In the genomic region with DNA sequence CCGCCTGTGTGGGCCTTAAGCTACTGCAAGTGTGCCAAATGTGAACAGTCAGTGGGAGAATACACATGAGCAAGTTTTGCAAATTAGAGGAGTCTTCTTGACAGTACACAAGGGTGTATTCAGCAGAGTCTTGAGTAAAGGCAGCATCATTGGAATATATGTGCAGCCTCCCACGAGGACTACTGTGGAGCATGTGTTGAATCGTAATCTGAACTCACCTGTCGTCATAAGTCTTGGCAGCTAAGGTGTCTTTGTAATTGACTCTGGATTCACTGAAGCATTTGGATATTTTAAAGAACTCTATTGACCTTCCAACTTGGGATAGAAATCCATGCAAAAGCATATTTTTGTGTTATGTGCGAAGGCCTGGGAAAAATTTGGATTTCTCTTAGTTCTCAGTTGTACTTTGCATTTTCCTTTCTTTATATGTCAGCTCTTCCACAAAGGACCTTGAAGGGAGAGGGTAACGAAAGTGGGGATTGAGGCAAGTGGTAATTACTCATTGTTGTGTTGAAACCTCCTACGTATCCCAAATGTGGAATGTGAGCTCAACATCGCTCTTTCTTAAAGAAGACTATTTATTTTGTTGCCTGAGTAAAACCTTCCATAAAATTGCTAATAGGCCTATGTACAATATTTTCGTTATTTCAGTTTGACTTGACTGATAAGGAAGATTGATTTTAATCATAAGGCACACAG, we compare ENCODE assay signal across 22 cellular contexts.
A peak's percentile ranks its signal among the peaks of the same experiment; 100 is the strongest.
DNase-seq lines count a peak whose midpoint lies in the region; ATAC-seq and TF ChIP-seq lines count a peak whose summit lies in the region.
"Had no signal": no experiment of that assay in that cellular context is flagged by ENCODE, and none has a peak within 500 bp of the region (broad histone marks: within the 10 kb centered on the region; RNA-seq: fewer than 3 reads in every experiment).

No MANE protein-coding gene starts in this region.

- no TSS peak for BruUV-seq in MCF 10A (replicated peaks; lab: Mats Ljungman, UMichigan)
- BruUV-seq in mammary epithelial cell (replicated peaks; lab: Mats Ljungman, UMichigan), result no TSS peak

- H3K4me2 ChIP-seq in mammary epithelial cell (ENCODE audit: insufficient read depth, low read depth, low read length), result no peak overlapping the region
- H3K4me2 ChIP-seq: KMS-11 had no signal

- peaks cover 38% of the 10 kb centered on the region for H3K4me1 Mint-ChIP-seq in MCF 10A (ENCODE audit: insufficient read depth, unreplicated experiment)

- DNase-seq in MCF 10A (ENCODE audit: unreplicated experiment) (peak; percentile 77), breast epithelium (ENCODE audit: low spot score in 2 of 2) (no peak), mammary epithelial cell (peak; percentile 14), iris pigment epithelial cell (ENCODE audit: low read depth) (peak; percentile 91), uterus (no peak), body of pancreas (no peak), MG63 (no peak), NCI-H526 (lab: John Stamatoyannopoulos, UW) (no peak)
- DNase-seq: activated CD4-positive, alpha-beta T cell treated with anti-CD3 and anti-CD28 coated beads, Interleukin-2, amount 50 U/mL, for 4 hours; activated CD4-positive, CD25-positive, alpha-beta regulatory T cell; activated CD8-positive, alpha-beta memory T cell treated with anti-CD3 and anti-CD28 coated beads, Interleukin-2, amount 50 U/mL, for 48 hours; BE2C; cerebellar nuclear complex; GOT3; SHP77; stimulated activated CD4-positive, alpha-beta T cell treated with anti-CD3 and anti-CD28 coated beads, Interleukin-1b, Interleukin-23, amount 100 ng/mL, for 48 hours; T-helper 9 cell; upper lobe of left lung had no signal

- no peaks in the 10 kb centered on the region for H3K27me3 Mint-ChIP-seq in MCF 10A (ENCODE audit: insufficient read depth, unreplicated experiment)

- H3K36me3 ChIP-seq in breast epithelium (no peaks in the 10 kb centered on the region), mammary epithelial cell (ENCODE audit: insufficient read depth, low read length) (no peaks in the 10 kb centered on the region), uterus (no peaks in the 10 kb centered on the region), body of pancreas (replicated peaks in 1 of 2; ENCODE audit: insufficient read depth in 1 of 2, low read depth in 2 of 2) (no peaks in the 10 kb centered on the region), MG63 (no peaks in the 10 kb centered on the region)
- H3K36me3 ChIP-seq: BE2C had no signal

- H3K27ac Mint-ChIP-seq in MCF 10A (ENCODE audit: low read depth, unreplicated experiment), result peak overlapping the region; percentile 75
- H3K27ac Mint-ChIP-seq: activated naive CD4-positive, alpha-beta T cell treated with anti-CD3 and anti-CD28 coated beads, Interleukin-2, amount 50 U/mL, for 72 hours; activated T-helper 2 cell treated with anti-CD3 and anti-CD28 coated beads, Interferon-gamma antibody, Interleukin-2, Interleukin-4, amounts not matched to agents 10 μg/mL and 5 μg/mL and 100 μg/mL, durations not matched to agents 14 hours and 24 hours and 36 hours had no signal

- TF ChIP-seq POLR2A in breast epithelium (IDR thresholded peaks at IDR 0.05) (no peak), uterus (IDR thresholded peaks at IDR 0.05) (no peak), body of pancreas (IDR thresholded peaks at IDR 0.05) (no peak)

- H3K79me2 ChIP-seq in mammary epithelial cell (ENCODE audit: insufficient read depth, low read length), result no peaks in the 10 kb centered on the region

- H3K27ac ChIP-seq in breast epithelium, result peak overlapping the region in 1 of 2 donors; percentile 62
- no peak overlapping the region for H3K27ac ChIP-seq in mammary epithelial cell (ENCODE audit: insufficient read depth, low read depth, low read length)
- H3K27ac ChIP-seq in uterus, result peak overlapping the region; percentile 20 to 48
- H3K27ac ChIP-seq in body of pancreas, result no peak overlapping the region
- H3K27ac ChIP-seq: KMS-11, neutrophil, upper lobe of left lung had no signal

- H3K4me3 ChIP-seq in breast epithelium (no peak overlapping the region), mammary epithelial cell (replicated peaks in 1 of 3; ENCODE audit: insufficient read depth in 1 of 3, low read depth in 2 of 3, low read length in 3 of 3) (no peak overlapping the region), uterus (no peak overlapping the region), body of pancreas (no peak overlapping the region), MG63 (no peak overlapping the region)
- H3K4me3 ChIP-seq: upper lobe of left lung had no signal

- CTCF ChIA-PET in MCF 10A (lab: Yijun Ruan, JAX) (interaction anchor here (0.6 to 2.2 kb wide), 5 partner anchors 38 to 736 kb away, joined by 3 to 5 read pairs (median 4); no protein-coding TSS in a partner anchor), mammary epithelial cell (lab: Charles Lee; ENCODE audit: low non-redundant PET) (no interaction called here)

- H3K9ac ChIP-seq in mammary epithelial cell (ENCODE audit: insufficient read depth, low read length), result no peak overlapping the region
- H3K9ac ChIP-seq: KMS-11 had no signal

- H3K9me3 ChIP-seq in breast epithelium (no peaks in the 10 kb centered on the region), mammary epithelial cell (replicated peaks; ENCODE audit: insufficient read depth, low read length) (no peaks in the 10 kb centered on the region), uterus (no peaks in the 10 kb centered on the region), body of pancreas (no peaks in the 10 kb centered on the region), MG63 (no peaks in the 10 kb centered on the region)
- H3K9me3 ChIP-seq: BE2C, neutrophil, upper lobe of left lung had no signal

- H4K20me1 ChIP-seq in mammary epithelial cell (ENCODE audit: insufficient read depth, low read length), result no peaks in the 10 kb centered on the region

- TF ChIP-seq CTCF in MCF 10A (IDR thresholded peaks at IDR 0.05; ENCODE audit: unreplicated experiment) (no peak), breast epithelium (IDR thresholded peaks at IDR 0.05) (no peak), mammary epithelial cell (conservative IDR thresholded peaks at IDR 0.05 in 1 of 2, IDR thresholded peaks at IDR 0.05 in 1 of 2; ENCODE audit: extremely low read depth in 1 of 2, insufficient read depth in 1 of 2, low read depth in 1 of 2, low read length in 2 of 2) (no peak), uterus (IDR thresholded peaks at IDR 0.05) (no peak), body of pancreas (IDR thresholded peaks at IDR 0.05) (no peak)

- WGBS in mammary epithelial cell (ENCODE audit: low coverage, missing lambda C conversion rate), result 86% methylated on average over 9 of the region's 9 CpGs
- WGBS in body of pancreas, 2 donors, result 82 to 89% methylated on average over 9 of the region's 9 CpGs

- H3K4me3 Mint-ChIP-seq in MCF 10A (ENCODE audit: unreplicated experiment), result no peak overlapping the region

- no peak for ATAC-seq in body of pancreas
- ATAC-seq: activated naive CD4-positive, alpha-beta T cell treated with anti-CD3 and anti-CD28 coated beads, Interleukin-2, amount 50 U/mL, for 72 hours had no signal

- H3K4me1 ChIP-seq in breast epithelium, result peaks cover 3 to 9% of the 10 kb centered on the region in 2 donors
- H3K4me1 ChIP-seq in mammary epithelial cell (ENCODE audit: insufficient read depth, low read length), result peaks cover 43% of the 10 kb centered on the region
- peaks cover 0 to 10% of the 10 kb centered on the region in 2 donors for H3K4me1 ChIP-seq in uterus
- peaks cover 17% of the 10 kb centered on the region for H3K4me1 ChIP-seq in body of pancreas
- H3K4me1 ChIP-seq: BE2C had no signal

- in situ Hi-C loops in mammary epithelial cell (cut with MboI; ENCODE audit: low sequenced_read_pairs in 2 of 2), result loop anchor here (10.0 kb wide), 2 partner anchors 265 to 415 kb away; no protein-coding TSS in a partner anchor

- no peak overlapping the region for H2AFZ ChIP-seq in mammary epithelial cell (ENCODE audit: low read depth, low read length)

- intact Hi-C loops in MCF 10A (cut with micrococcal nuclease) (loop anchor here (5.0 kb wide), 1 partner anchor 143 kb away; no protein-coding TSS in a partner anchor), breast epithelium (cut with DNase I; ENCODE audit: low total_unique reads) (no loop called here), mammary epithelial cell (cut with micrococcal nuclease) (no loop called here), uterus (cut with DNase I; ENCODE audit: low total_unique reads) (no loop called here), body of pancreas (cut with DNase I) (no loop called here)

- H3K36me3 Mint-ChIP-seq in MCF 10A (ENCODE audit: insufficient read depth, unreplicated experiment), result peaks cover 6% of the 10 kb centered on the region
- H3K36me3 Mint-ChIP-seq: activated naive CD4-positive, alpha-beta T cell treated with anti-CD3 and anti-CD28 coated beads, Interleukin-2, amount 50 U/mL, for 72 hours had no signal

- POLR2A ChIA-PET in MCF 10A (lab: Yijun Ruan, JAX), result interaction anchor here (0.6 to 1.6 kb wide), 13 partner anchors 12 to 375 kb away, joined by 3 to 5 read pairs (median 4); a partner anchor contains a TSS

- H3K27me3 ChIP-seq in breast epithelium, result no peaks in the 10 kb centered on the region
- H3K27me3 ChIP-seq in mammary epithelial cell (ENCODE audit: insufficient read depth, low read length), result no peaks in the 10 kb centered on the region
- no peaks in the 10 kb centered on the region for H3K27me3 ChIP-seq in uterus
- no peaks in the 10 kb centered on the region for H3K27me3 ChIP-seq in body of pancreas
- H3K27me3 ChIP-seq in MG63, result no peaks in the 10 kb centered on the region
- H3K27me3 ChIP-seq: BE2C, neutrophil, upper lobe of left lung had no signal

- dilution Hi-C loops in mammary epithelial cell (cut with HindIII; ENCODE audit: low sequenced_read_pairs), result loop anchor here (5.0 to 25.0 kb wide), 3 partner anchors 42 to 398 kb away; no protein-coding TSS in a partner anchor

- no peaks in the 10 kb centered on the region for H3K9me3 Mint-ChIP-seq in MCF 10A (ENCODE audit: unreplicated experiment)
- H3K9me3 Mint-ChIP-seq: activated naive CD4-positive, alpha-beta T cell treated with anti-CD3 and anti-CD28 coated beads, Interleukin-2, amount 50 U/mL, for 72 hours; activated T-helper 2 cell treated with anti-CD3 and anti-CD28 coated beads, Interferon-gamma antibody, Interleukin-2, Interleukin-4, amounts not matched to agents 10 μg/mL and 5 μg/mL and 100 μg/mL, durations not matched to agents 14 hours and 24 hours and 36 hours had no signal

Comparison
In these comparisons a context has a peak if more than half of its experiments do, and no peak if none do; other contexts are left out.
1. DNase-seq: peak in MCF 10A (single experiment), mammary epithelial cell (single experiment) and iris pigment epithelial cell (single experiment); none in breast epithelium (0 of 2), uterus (0 of 2), body of pancreas (0 of 4), MG63 (single experiment) and NCI-H526 (0 of 2).
2. H3K27ac ChIP-seq: peak in uterus (2 of 2); none in mammary epithelial cell (single experiment) and body of pancreas (0 of 4).